8 cellular contexts compared by ENCODE assay signal in the genomic region with DNA sequence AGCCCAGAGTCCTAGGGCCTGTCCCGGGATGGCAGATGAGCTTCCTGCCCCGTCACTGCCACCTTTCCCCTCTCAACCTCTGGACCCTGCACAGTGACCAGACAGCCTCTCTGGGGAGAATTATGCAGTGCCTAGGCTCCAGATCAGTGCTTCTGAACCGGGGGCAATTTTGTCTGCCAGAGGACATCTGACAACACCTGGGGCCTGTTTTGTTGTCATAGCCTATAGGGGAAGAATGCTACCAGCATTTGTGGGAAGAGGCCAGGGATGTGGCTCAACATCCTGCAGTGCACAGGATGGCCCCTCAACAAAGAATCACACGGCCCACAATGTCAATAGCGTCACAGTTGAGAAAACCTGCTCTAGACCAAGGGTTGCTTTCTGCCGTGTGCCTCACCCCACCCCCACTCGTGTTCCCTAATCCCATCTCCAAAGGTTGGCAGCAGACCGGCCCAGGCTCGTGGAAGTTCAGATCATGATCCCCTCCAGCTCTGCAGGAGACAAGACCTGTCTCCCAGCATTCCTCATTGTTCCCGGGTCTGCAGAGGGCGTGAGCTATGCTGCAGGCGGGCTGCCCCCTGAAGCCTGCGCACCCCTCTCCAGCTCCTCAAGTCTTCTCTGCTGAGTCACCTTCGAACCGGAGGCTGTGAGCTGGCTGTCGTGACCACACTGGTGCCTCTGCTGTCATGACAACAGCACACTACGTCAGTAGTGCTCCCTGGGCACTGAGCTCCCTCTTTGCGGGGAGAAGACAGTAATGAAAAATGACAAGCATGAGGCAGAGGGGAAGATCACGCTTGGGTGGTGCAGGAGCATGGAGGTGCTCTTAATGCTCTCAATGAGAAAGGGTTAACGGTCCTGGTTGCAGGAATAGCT. TPM values are rescaled to one million over a fixed set of nuclear protein-coding genes. Genes with fewer than 3 reads are reported as not detected.
DNase-seq lines count a peak whose midpoint lies in the region; ATAC-seq and TF ChIP-seq lines count a peak whose summit lies in the region.

No MANE protein-coding gene starts in this region.

- peaks cover 4% of the 10 kb centered on the region for H3F3A ChIP-seq in neural cell (ENCODE audit: insufficient read depth, low read length, poor library complexity, severe bottlenecking)

- DNase-seq in DMS79 treated with DMSO at 0.1 percent for 48 hours (lab: John Stamatoyannopoulos, UW) (peak; percentile 76), HS-27A (ENCODE audit: low read depth) (peak; percentile 95), RPMI8226 (peak; percentile 92), fibroblast of peridontal ligament (ENCODE audit: extremely low read depth) (peak; percentile 97)
- peak; percentile 76 to 88 for DNase-seq in stimulated activated naive CD8-positive, alpha-beta T cell treated with anti-CD3 and anti-CD28 coated beads, Interleukin-15, amount 100 ng/mL, for 72 hours

- H3K4me2 ChIP-seq in neural cell (ENCODE audit: low read length) = peak overlapping the region; percentile 49

- H3K4me3 ChIP-seq in neural cell (ENCODE audit: low read length) = peak overlapping the region; percentile 100

- H3K27ac ChIP-seq in neural cell (ENCODE audit: low read length) = peak overlapping the region; percentile 98

- H3K9ac ChIP-seq in neural cell (ENCODE audit: low read length) = peak overlapping the region; percentile 99

- TF ChIP-seq CTCF in neural cell (IDR thresholded peaks at IDR 0.05; ENCODE audit: poor library complexity, severe bottlenecking) = no peak

- H3K4me3 Mint-ChIP-seq in activated T-helper 17 cell treated with anti-CD3 and anti-CD28 coated beads, Interleukin-2, amount 50 U/mL, for 72 hours = peak overlapping the region; percentile 88
- H3K4me3 Mint-ChIP-seq in stimulated activated naive CD8-positive, alpha-beta T cell treated with anti-CD3 and anti-CD28 coated beads, Interleukin-15, amount 100 ng/mL, for 72 hours = peak overlapping the region; percentile 96 to 98

- H2AFZ ChIP-seq in neural cell (ENCODE audit: low read depth, low read length) = peak overlapping the region; percentile 32

- peaks cover 20% of the 10 kb centered on the region for H3K79me2 ChIP-seq in neural cell (replicated peaks; ENCODE audit: insufficient read depth, low read length)

- H3K9me3 Mint-ChIP-seq in activated T-helper 17 cell treated with anti-CD3 and anti-CD28 coated beads, Interleukin-2, amount 50 U/mL, for 72 hours = no peaks in the 10 kb centered on the region
- H3K9me3 Mint-ChIP-seq in stimulated activated naive CD8-positive, alpha-beta T cell treated with anti-CD3 and anti-CD28 coated beads, Interleukin-15, amount 100 ng/mL, for 72 hours = no peaks in the 10 kb centered on the region

- H3K9me2 ChIP-seq in neural cell (ENCODE audit: insufficient read depth, low read length) = no peaks in the 10 kb centered on the region

- no peaks in the 10 kb centered on the region for H3K4me1 Mint-ChIP-seq in activated T-helper 17 cell treated with anti-CD3 and anti-CD28 coated beads, Interleukin-2, amount 50 U/mL, for 72 hours
- H3K4me1 Mint-ChIP-seq in stimulated activated naive CD8-positive, alpha-beta T cell treated with anti-CD3 and anti-CD28 coated beads, Interleukin-15, amount 100 ng/mL, for 72 hours = peaks cover 58% of the 10 kb centered on the region

- peak; percentile 17 for TF ChIP-seq RAD21 in neural cell (conservative IDR thresholded peaks at IDR 0.05)

- H3K36me3 Mint-ChIP-seq in activated T-helper 17 cell treated with anti-CD3 and anti-CD28 coated beads, Interleukin-2, amount 50 U/mL, for 72 hours (ENCODE audit: low read depth) = peaks cover 100% of the 10 kb centered on the region

- H3K27me3 ChIP-seq in neural cell (ENCODE audit: insufficient read depth, low read depth, low read length) = no peaks in the 10 kb centered on the region

- H3K27ac Mint-ChIP-seq in activated T-helper 17 cell treated with anti-CD3 and anti-CD28 coated beads, Interleukin-2, amount 50 U/mL, for 72 hours = peak overlapping the region; percentile 98
- H3K27ac Mint-ChIP-seq in stimulated activated naive CD8-positive, alpha-beta T cell treated with anti-CD3 and anti-CD28 coated beads, Interleukin-15, amount 100 ng/mL, for 72 hours = peak overlapping the region; percentile 99

- H4K20me1 ChIP-seq in neural cell (ENCODE audit: insufficient read depth) = peaks cover 9% of the 10 kb centered on the region

- no peaks in the 10 kb centered on the region for H3K27me3 Mint-ChIP-seq in activated T-helper 17 cell treated with anti-CD3 and anti-CD28 coated beads, Interleukin-2, amount 50 U/mL, for 72 hours
- no peaks in the 10 kb centered on the region for H3K27me3 Mint-ChIP-seq in stimulated activated naive CD8-positive, alpha-beta T cell treated with anti-CD3 and anti-CD28 coated beads, Interleukin-15, amount 100 ng/mL, for 72 hours

- ATAC-seq in activated T-helper 17 cell treated with anti-CD3 and anti-CD28 coated beads, Interleukin-2, amount 50 U/mL, for 72 hours (replicated peaks) = peak; percentile 77
- peak; percentile 64 for ATAC-seq in stimulated activated naive CD8-positive, alpha-beta T cell treated with anti-CD3 and anti-CD28 coated beads, Interleukin-15, amount 100 ng/mL, for 72 hours
- no peak for ATAC-seq in HG02610 (IDR thresholded peaks at IDR 0.05; ENCODE audit: unreplicated experiment)

- H3K9me3 ChIP-seq in neural cell (ENCODE audit: low read length) = no peaks in the 10 kb centered on the region

- peaks cover 11% of the 10 kb centered on the region for H3K36me3 ChIP-seq in neural cell (ENCODE audit: insufficient read depth, low read length)

- peak; percentile 63 for TF ChIP-seq EP300 in neural cell (conservative IDR thresholded peaks at IDR 0.05; ENCODE audit: poor library complexity, severe bottlenecking)

TF ChIP-seq in neural cell, 6 proteins besides CTCF, POLR2A, EP300 and RAD21:
- peak; percentile 74 for TF ChIP-seq POLR2AphosphoS5 (IDR thresholded peaks at IDR 0.05)
- no peak for TF ChIP-seq EZH2 (IDR thresholded peaks at IDR 0.05; ENCODE audit: borderline replicate concordance, insufficient read depth, low read length, poor library complexity, severe bottlenecking)
- TF ChIP-seq SMC3 (conservative IDR thresholded peaks at IDR 0.05; ENCODE audit: poor library complexity) = peak; percentile 11
- TF ChIP-seq MXI1 (conservative IDR thresholded peaks at IDR 0.05; ENCODE audit: poor library complexity, severe bottlenecking) = peak; percentile 74
- TF ChIP-seq TAF1 (IDR thresholded peaks at IDR 0.05; ENCODE audit: low read depth) = no peak
- TF ChIP-seq, protein P1, sequence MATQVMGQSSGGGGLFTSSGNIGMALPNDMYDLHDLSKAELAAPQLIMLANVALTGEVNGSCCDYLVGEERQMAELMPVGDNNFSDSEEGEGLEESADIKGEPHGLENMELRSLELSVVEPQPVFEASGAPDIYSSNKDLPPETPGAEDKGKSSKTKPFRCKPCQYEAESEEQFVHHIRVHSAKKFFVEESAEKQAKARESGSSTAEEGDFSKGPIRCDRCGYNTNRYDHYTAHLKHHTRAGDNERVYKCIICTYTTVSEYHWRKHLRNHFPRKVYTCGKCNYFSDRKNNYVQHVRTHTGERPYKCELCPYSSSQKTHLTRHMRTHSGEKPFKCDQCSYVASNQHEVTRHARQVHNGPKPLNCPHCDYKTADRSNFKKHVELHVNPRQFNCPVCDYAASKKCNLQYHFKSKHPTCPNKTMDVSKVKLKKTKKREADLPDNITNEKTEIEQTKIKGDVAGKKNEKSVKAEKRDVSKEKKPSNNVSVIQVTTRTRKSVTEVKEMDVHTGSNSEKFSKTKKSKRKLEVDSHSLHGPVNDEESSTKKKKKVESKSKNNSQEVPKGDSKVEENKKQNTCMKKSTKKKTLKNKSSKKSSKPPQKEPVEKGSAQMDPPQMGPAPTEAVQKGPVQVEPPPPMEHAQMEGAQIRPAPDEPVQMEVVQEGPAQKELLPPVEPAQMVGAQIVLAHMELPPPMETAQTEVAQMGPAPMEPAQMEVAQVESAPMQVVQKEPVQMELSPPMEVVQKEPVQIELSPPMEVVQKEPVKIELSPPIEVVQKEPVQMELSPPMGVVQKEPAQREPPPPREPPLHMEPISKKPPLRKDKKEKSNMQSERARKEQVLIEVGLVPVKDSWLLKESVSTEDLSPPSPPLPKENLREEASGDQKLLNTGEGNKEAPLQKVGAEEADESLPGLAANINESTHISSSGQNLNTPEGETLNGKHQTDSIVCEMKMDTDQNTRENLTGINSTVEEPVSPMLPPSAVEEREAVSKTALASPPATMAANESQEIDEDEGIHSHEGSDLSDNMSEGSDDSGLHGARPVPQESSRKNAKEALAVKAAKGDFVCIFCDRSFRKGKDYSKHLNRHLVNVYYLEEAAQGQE (IDR thresholded peaks at IDR 0.05; ENCODE audit: borderline replicate concordance) = peak; percentile 59

RNA-seq across cellular contexts. Expression of gene GAPDH, which starts 2.0 kb away (rescaled TPM):
- 1,000 to 10,000 TPM; 7,000 to 9,788 TPM for total RNA-seq in activated T-helper 17 cell treated with anti-CD3 and anti-CD28 coated beads, Interleukin-2, amount 50 U/mL, for 72 hours
- 1,673 and 1,838 TPM in 2 replicates for polyA plus RNA-seq in neural cell
- 1,612 and 1,879 TPM in 2 replicates for polyA minus RNA-seq in neural cell

RNA-seq across cellular contexts. Expression of gene IFFO1, which starts 23.6 kb away (rescaled TPM):
- 10 to 100 TPM in 1 of 2 donors, 1 to 10 TPM in 1; 8.0 to 13.0 TPM for total RNA-seq in activated T-helper 17 cell treated with anti-CD3 and anti-CD28 coated beads, Interleukin-2, amount 50 U/mL, for 72 hours
- 12.0 and 16.9 TPM in 2 replicates for polyA plus RNA-seq in neural cell
- polyA minus RNA-seq in neural cell = 10.0 and 13.6 TPM in 2 replicates

RNA-seq across cellular contexts. Expression of gene NOP2, which starts 35.8 kb away (rescaled TPM):
- total RNA-seq in activated T-helper 17 cell treated with anti-CD3 and anti-CD28 coated beads, Interleukin-2, amount 50 U/mL, for 72 hours = 100 to 1,000 TPM in 1 of 2 donors, 10 to 100 TPM in 1; 61.6 to 133 TPM
- polyA plus RNA-seq in neural cell = 30.7 and 38.8 TPM in 2 replicates
- polyA minus RNA-seq in neural cell = 23.9 and 29.6 TPM in 2 replicates

RNA-seq across cellular contexts. Expression of gene NCAPD2, which starts 38.4 kb away (rescaled TPM):
- 100 to 1,000 TPM; 167 to 176 TPM for total RNA-seq in activated T-helper 17 cell treated with anti-CD3 and anti-CD28 coated beads, Interleukin-2, amount 50 U/mL, for 72 hours
- polyA plus RNA-seq in neural cell = 4.5 and 5.6 TPM in 2 replicates
- 12.2 and 14.7 TPM in 2 replicates for polyA minus RNA-seq in neural cell

RNA-seq across cellular contexts. Expression of gene MRPL51, which starts 39.2 kb away (rescaled TPM):
- total RNA-seq in activated T-helper 17 cell treated with anti-CD3 and anti-CD28 coated beads, Interleukin-2, amount 50 U/mL, for 72 hours = 100 to 1,000 TPM; 262 to 317 TPM
- 111 and 117 TPM in 2 replicates for polyA plus RNA-seq in neural cell
- polyA minus RNA-seq in neural cell = 34.1 and 46.3 TPM in 2 replicates
